15 cellular contexts compared by ENCODE assay signal in genomic region chr12:89251326-89252237, GRCh38.
A peak's percentile ranks its signal among the peaks of the same experiment; 100 is the strongest.
DNase-seq lines count a peak whose midpoint lies in the region; ATAC-seq and TF ChIP-seq lines count a peak whose summit lies in the region.
"Had no signal": no experiment of that assay in that cellular context is flagged by ENCODE, and none has a peak within 500 bp of the region (broad histone marks: within the 10 kb centered on the region; RNA-seq: fewer than 3 reads in every experiment).

No MANE protein-coding gene starts in this region.

- no peaks in the 10 kb centered on the region for H3K79me2 ChIP-seq in Loucy (ENCODE audit: insufficient read depth, low read length)

- no peaks in the 10 kb centered on the region for H3F3A ChIP-seq in Loucy (ENCODE audit: low read depth)

- CTCF ChIA-PET in activated naive CD4-positive, alpha-beta T cell treated with anti-CD3 and anti-CD28 coated beads for 36 hours (lab: Charles Lee): no interaction called here

- H3K9me3 Mint-ChIP-seq in activated naive CD4-positive, alpha-beta T cell treated with anti-CD3 and anti-CD28 coated beads for 36 hours: peaks cover 3% of the 10 kb centered on the region

- H3K4me1 ChIP-seq in Loucy (ENCODE audit: insufficient read depth, low read length, poor library complexity, severe bottlenecking) (peaks cover 47% of the 10 kb centered on the region), rectal smooth muscle tissue (ENCODE audit: control insufficient read depth, insufficient read depth, low read length) (peaks cover 12% of the 10 kb centered on the region)

- intact Hi-C loops in activated naive CD4-positive, alpha-beta T cell treated with anti-CD3 and anti-CD28 coated beads for 36 hours (cut with micrococcal nuclease): loop anchor here (1.0 to 5.0 kb wide), 3 partner anchors 7 to 1109 kb away; partner anchors contain the start of genes CEP290 and TMTC3

- no peaks in the 10 kb centered on the region for H3K9me3 ChIP-seq in Loucy (ENCODE audit: insufficient read depth, low read depth, low read length)
- H3K9me3 ChIP-seq: upper lobe of left lung had no signal

- no peaks in the 10 kb centered on the region for H3K27me3 Mint-ChIP-seq in activated naive CD4-positive, alpha-beta T cell treated with anti-CD3 and anti-CD28 coated beads for 36 hours (ENCODE audit: low read depth)

- H3K36me3 Mint-ChIP-seq in activated naive CD4-positive, alpha-beta T cell treated with anti-CD3 and anti-CD28 coated beads for 36 hours (ENCODE audit: low read depth): no peaks in the 10 kb centered on the region

- H3K4me3 ChIP-seq in Loucy (ENCODE audit: low read length, poor library complexity, severe bottlenecking) (peak overlapping the region; percentile 19), rectal smooth muscle tissue (ENCODE audit: low read length) (no peak overlapping the region)
- H3K4me3 ChIP-seq: coronary artery, upper lobe of left lung had no signal

- H3K27ac Mint-ChIP-seq in activated naive CD4-positive, alpha-beta T cell treated with anti-CD3 and anti-CD28 coated beads for 36 hours: peak overlapping the region; percentile 10

- no peaks in the 10 kb centered on the region for H3K9me2 ChIP-seq in Loucy (replicated peaks; ENCODE audit: low read depth, low read length)

- peak overlapping the region; percentile 41; the same call in 1 of the 2 replicates for H2AFZ ChIP-seq in Loucy (ENCODE audit: low read length)

- DNase-seq in activated naive CD4-positive, alpha-beta T cell treated with anti-CD3 and anti-CD28 coated beads for 36 hours: peak; percentile 36
- DNase-seq in activated naive CD4-positive, alpha-beta T cell (lab: John Stamatoyannopoulos, UW): no peak
- DNase-seq in epithelial cell of prostate (ENCODE audit: low read depth, low spot score): no peak
- DNase-seq in NCI-H510A treated with DMSO at 0.1 percent for 48 hours (lab: John Stamatoyannopoulos, UW): no peak
- no peak for DNase-seq in superior temporal gyrus (ENCODE audit: extremely low spot score)
- DNase-seq: GF-D8, head of caudate nucleus, NCI-H1694 treated with DMSO at 0.1 percent for 48 hours, upper lobe of left lung had no signal

- H4K20me1 ChIP-seq in Loucy (ENCODE audit: insufficient read depth, low read length, poor library complexity, severe bottlenecking): no peaks in the 10 kb centered on the region

- no peaks in the 10 kb centered on the region for H3K36me3 ChIP-seq in Loucy (ENCODE audit: insufficient read depth, low read length)
- no peaks in the 10 kb centered on the region for H3K36me3 ChIP-seq in rectal smooth muscle tissue (ENCODE audit: control insufficient read depth, insufficient read depth, low read length)
- H3K36me3 ChIP-seq: upper lobe of left lung had no signal

- TF ChIP-seq CTCF in Loucy (conservative IDR thresholded peaks at IDR 0.05; ENCODE audit: low read length): no peak

- ATAC-seq in GM18870 (IDR thresholded peaks at IDR 0.05; ENCODE audit: unreplicated experiment): no peak
- ATAC-seq: SK-N-SH treated with all-trans-retinoic acid at 6 μM for 48 hours had no signal

- H3K27me3 ChIP-seq in Loucy (ENCODE audit: insufficient read depth, low read length, poor library complexity, severe bottlenecking): no peaks in the 10 kb centered on the region
- no peaks in the 10 kb centered on the region for H3K27me3 ChIP-seq in rectal smooth muscle tissue (ENCODE audit: control insufficient read depth, insufficient read depth, low read length)
- H3K27me3 ChIP-seq: upper lobe of left lung had no signal

- H3K4me2 ChIP-seq in Loucy (ENCODE audit: low read depth, low read length, poor library complexity, severe bottlenecking): peak overlapping the region; percentile 60

- peak overlapping the region; percentile 11 for H3K9ac ChIP-seq in Loucy (ENCODE audit: low read depth, low read length, poor library complexity, severe bottlenecking)
- H3K9ac ChIP-seq in rectal smooth muscle tissue (ENCODE audit: low read length): no peak overlapping the region

- peaks cover 34% of the 10 kb centered on the region for H3K4me1 Mint-ChIP-seq in activated naive CD4-positive, alpha-beta T cell treated with anti-CD3 and anti-CD28 coated beads for 36 hours (ENCODE audit: low read depth)

- no peak overlapping the region for H3K4me3 Mint-ChIP-seq in activated naive CD4-positive, alpha-beta T cell treated with anti-CD3 and anti-CD28 coated beads for 36 hours

- peak overlapping the region; percentile 30 for H3K27ac ChIP-seq in epithelial cell of prostate
- peak overlapping the region; percentile 56 for H3K27ac ChIP-seq in rectal smooth muscle tissue (ENCODE audit: low read depth, low read length)
- H3K27ac ChIP-seq: VCaP had no signal
